ENCODE assay signal across 7 cellular contexts in genomic region chr9:137021979-137022619, GRCh38. TPM values are rescaled to one million over a fixed set of nuclear protein-coding genes. Genes with fewer than 3 reads are reported as not detected.
DNase-seq lines count a peak whose midpoint lies in the region; ATAC-seq and TF ChIP-seq lines count a peak whose summit lies in the region.
"Had no signal": no experiment of that assay in that cellular context is flagged by ENCODE, and none has a peak within 500 bp of the region (broad histone marks: within the 10 kb centered on the region; RNA-seq: fewer than 3 reads in every experiment).

No MANE protein-coding gene starts in this region.

- no peak overlapping the region for H3K27ac ChIP-seq in gastroesophageal sphincter
- H3K27ac ChIP-seq: heart right ventricle had no signal

- intact Hi-C loops in activated CD4-positive, alpha-beta T cell treated with anti-CD3 and anti-CD28 coated beads, Interleukin-2, amount 10 ng/mL, durations not matched to agents 24 days and 14 days (cut with micrococcal nuclease) = loop anchor here (1.0 kb wide), 1 partner anchor 30 kb away; the partner anchor contains the start of gene PAXX

- H3K27me3 Mint-ChIP-seq in activated CD4-positive, alpha-beta T cell treated with anti-CD3 and anti-CD28 coated beads, Interleukin-2, amount 10 ng/mL, durations not matched to agents 24 days and 14 days = no peaks in the 10 kb centered on the region

- no peaks in the 10 kb centered on the region for H3K36me3 Mint-ChIP-seq in activated CD4-positive, alpha-beta T cell treated with anti-CD3 and anti-CD28 coated beads, Interleukin-2, amount 10 ng/mL, durations not matched to agents 24 days and 14 days (ENCODE audit: low read depth)

- peaks cover 0 to 21% (median 5%) of the 10 kb centered on the region in 3 donors for H3K4me1 ChIP-seq in gastroesophageal sphincter

- H3K9me3 ChIP-seq in gastroesophageal sphincter = no peaks in the 10 kb centered on the region
- H3K9me3 ChIP-seq: heart right ventricle had no signal

- H3K4me3 ChIP-seq in gastroesophageal sphincter = no peak overlapping the region
- H3K4me3 ChIP-seq: heart right ventricle had no signal

- no peak overlapping the region for H3K27ac Mint-ChIP-seq in activated CD4-positive, alpha-beta T cell treated with anti-CD3 and anti-CD28 coated beads, Interleukin-2, amount 10 ng/mL, durations not matched to agents 24 days and 14 days

- peak; percentile 75 for DNase-seq in NK-92 treated with Interleukin-12 subunit alpha and Interleukin-12 subunit beta, amount 100 ng/mL, for 24 hours (lab: John Stamatoyannopoulos, UW)
- DNase-seq in NK-92 (lab: John Stamatoyannopoulos, UW; ENCODE audit: unreplicated experiment) = no peak
- DNase-seq in activated CD4-positive, alpha-beta T cell treated with anti-CD3 and anti-CD28 coated beads, Interleukin-2, amount 10 ng/mL, durations not matched to agents 24 days and 14 days = peak; percentile 91
- peak; percentile 72 to 78 for DNase-seq in stimulated activated CD8-positive, alpha-beta memory T cell treated with anti-CD3 and anti-CD28 coated beads, Interleukin-15, amount 100 ng/mL, for 48 hours (ENCODE audit: low read depth in 2 of 2)

- TF ChIP-seq EP300 in gastroesophageal sphincter (IDR thresholded peaks at IDR 0.05) = no peak

- 81% methylated on average over 8 of the region's 30 CpGs; no CpG with 5 or more reads in 1 of the 2 donors for WGBS in gastroesophageal sphincter (ENCODE audit: low coverage in 1 of 2), 2 donors

- peaks cover 6% of the 10 kb centered on the region for H3K4me1 Mint-ChIP-seq in activated CD4-positive, alpha-beta T cell treated with anti-CD3 and anti-CD28 coated beads, Interleukin-2, amount 10 ng/mL, durations not matched to agents 24 days and 14 days

- no peak for TF ChIP-seq POLR2A in gastroesophageal sphincter (IDR thresholded peaks at IDR 0.05)

- H3K9me3 Mint-ChIP-seq in activated CD4-positive, alpha-beta T cell treated with anti-CD3 and anti-CD28 coated beads, Interleukin-2, amount 10 ng/mL, durations not matched to agents 24 days and 14 days = no peaks in the 10 kb centered on the region

- TF ChIP-seq CTCF in gastroesophageal sphincter (IDR thresholded peaks at IDR 0.05) = no peak

- ATAC-seq in gastroesophageal sphincter (peak; percentile 50), HG03354 (IDR thresholded peaks at IDR 0.05; ENCODE audit: poor library complexity, severe bottlenecking, unreplicated experiment) (no peak)

- no peak overlapping the region for H3K4me3 Mint-ChIP-seq in activated CD4-positive, alpha-beta T cell treated with anti-CD3 and anti-CD28 coated beads, Interleukin-2, amount 10 ng/mL, durations not matched to agents 24 days and 14 days

- H3K27me3 ChIP-seq in gastroesophageal sphincter = no peaks in the 10 kb centered on the region
- H3K27me3 ChIP-seq: heart right ventricle had no signal

- peaks cover 0 to 45% of the 10 kb centered on the region in 2 donors for H3K36me3 ChIP-seq in gastroesophageal sphincter

RNA-seq across cellular contexts. Expression of gene ABCA2, which starts 5.9 kb away (rescaled TPM):
- total RNA-seq in activated CD4-positive, alpha-beta T cell treated with anti-CD3 and anti-CD28 coated beads, Interleukin-2, amount 10 ng/mL, durations not matched to agents 24 days and 14 days = 25.0 and 25.9 TPM in 2 replicates
- total RNA-seq in gastroesophageal sphincter = 10 to 100 TPM; 13.5 to 24.3 (median 19.3) TPM

RNA-seq across cellular contexts. Expression of gene FUT7, which starts 9.8 kb away (rescaled TPM):
- total RNA-seq in activated CD4-positive, alpha-beta T cell treated with anti-CD3 and anti-CD28 coated beads, Interleukin-2, amount 10 ng/mL, durations not matched to agents 24 days and 14 days = 0.09 TPM in 1 of 2 replicates, not detected in the other
- under 1 TPM in 1 of 4 donors, not detected in 3; 0.20 TPM for total RNA-seq in gastroesophageal sphincter

RNA-seq across cellular contexts. Expression of gene NPDC1, which starts 23.9 kb away (rescaled TPM):
- 58.1 and 59.4 TPM in 2 replicates for total RNA-seq in activated CD4-positive, alpha-beta T cell treated with anti-CD3 and anti-CD28 coated beads, Interleukin-2, amount 10 ng/mL, durations not matched to agents 24 days and 14 days
- 10 to 100 TPM; 50.4 to 69.9 (median 59.5) TPM for total RNA-seq in gastroesophageal sphincter

RNA-seq across cellular contexts. Expression of gene CLIC3, which starts 25.7 kb away (rescaled TPM):
- total RNA-seq in activated CD4-positive, alpha-beta T cell treated with anti-CD3 and anti-CD28 coated beads, Interleukin-2, amount 10 ng/mL, durations not matched to agents 24 days and 14 days = not detected in 2 replicates
- 1 to 10 TPM in 3 of 4 donors, under 1 TPM in 1; 0.81 to 5.4 (median 2.2) TPM for total RNA-seq in gastroesophageal sphincter

RNA-seq across cellular contexts. Expression of gene PAXX, which starts 29.9 kb away (rescaled TPM):
- 87.8 and 90.2 TPM in 2 replicates for total RNA-seq in activated CD4-positive, alpha-beta T cell treated with anti-CD3 and anti-CD28 coated beads, Interleukin-2, amount 10 ng/mL, durations not matched to agents 24 days and 14 days
- total RNA-seq in gastroesophageal sphincter = 10 to 100 TPM; 24.2 to 42.6 (median 36.1) TPM
